Comparison of ENCODE assay signal across 8 cellular contexts in genomic region chr7:44581426-44581906, GRCh38. TPM values are rescaled to one million over a fixed set of nuclear protein-coding genes. Genes with fewer than 3 reads are reported as not detected.
DNase-seq lines count a peak whose midpoint lies in the region; ATAC-seq and TF ChIP-seq lines count a peak whose summit lies in the region.

No MANE protein-coding gene starts in this region.

- in situ Hi-C loops in ACHN (cut with HindIII; ENCODE audit: low pct_ligation_motif_present, low pct_unique_long_range_greater_than_20kb, low sequenced_read_pairs), result loop anchor here (25.0 kb wide), 1 partner anchor 256 kb away; the partner anchor contains the start of gene H2AZ2

- H3K36me3 Mint-ChIP-seq in brain, result peaks cover 28% of the 10 kb centered on the region

- DNase-seq in ACHN (peak; percentile 28), T follicular helper cell (ENCODE audit: low read depth) (peak; percentile 28), AG20443 (ENCODE audit: low spot score) (no peak)
- peak; percentile 22 to 23 for DNase-seq in stimulated activated CD8-positive, alpha-beta memory T cell treated with anti-CD3 and anti-CD28 coated beads, Interleukin-2, amount 100 ng/mL, for 48 hours (ENCODE audit: low read depth in 2 of 2)

- H3K27me3 ChIP-seq in layer of hippocampus (ENCODE audit: control insufficient read depth, insufficient read depth, low read length), result no peaks in the 10 kb centered on the region

- no peak for TF ChIP-seq CTCF in brain (conservative IDR thresholded peaks at IDR 0.05)

- peaks cover 16% of the 10 kb centered on the region for H3K27me3 Mint-ChIP-seq in brain

- ATAC-seq in GM18861 (IDR thresholded peaks at IDR 0.05; ENCODE audit: unreplicated experiment), result peak; percentile 21
- ATAC-seq in HG03064 (IDR thresholded peaks at IDR 0.05; ENCODE audit: low read depth, unreplicated experiment), result peak; percentile 26

- H3K27ac ChIP-seq in layer of hippocampus (ENCODE audit: low read depth, low read length), result peak overlapping the region; percentile 93

- peak overlapping the region; percentile 96 to 100 (median 99) for H3K27ac Mint-ChIP-seq in brain

- peak overlapping the region; percentile 87 to 94 (median 90) for H3K4me3 Mint-ChIP-seq in brain

- peaks cover 0 to 7% (median 0%) of the 10 kb centered on the region in 5 experiments for H3K9me3 Mint-ChIP-seq in brain

- peaks cover 41% of the 10 kb centered on the region for H3K4me1 Mint-ChIP-seq in brain

RNA-seq across cellular contexts. Expression of gene TMED4, which starts 0.6 kb away (rescaled TPM):
- 96.9 TPM for polyA plus RNA-seq in brain (ENCODE audit: insufficient read depth, low read depth, low replicate concordance)

RNA-seq across cellular contexts. Expression of gene DDX56, which starts 7.8 kb away (rescaled TPM):
- polyA plus RNA-seq in brain (ENCODE audit: insufficient read depth, low read depth, low replicate concordance), result 62.8 TPM

RNA-seq across cellular contexts. Expression of gene OGDH, which starts 25.0 kb away (rescaled TPM):
- polyA plus RNA-seq in brain (ENCODE audit: insufficient read depth, low read depth, low replicate concordance), result 177 TPM

RNA-seq across cellular contexts. Expression of gene NPC1L1, which starts 40.3 kb away (rescaled TPM):
- polyA plus RNA-seq in brain (ENCODE audit: insufficient read depth, low read depth, low replicate concordance), result not detected
